Comparison of ENCODE assay signal across 22 cellular contexts in the genomic region with DNA sequence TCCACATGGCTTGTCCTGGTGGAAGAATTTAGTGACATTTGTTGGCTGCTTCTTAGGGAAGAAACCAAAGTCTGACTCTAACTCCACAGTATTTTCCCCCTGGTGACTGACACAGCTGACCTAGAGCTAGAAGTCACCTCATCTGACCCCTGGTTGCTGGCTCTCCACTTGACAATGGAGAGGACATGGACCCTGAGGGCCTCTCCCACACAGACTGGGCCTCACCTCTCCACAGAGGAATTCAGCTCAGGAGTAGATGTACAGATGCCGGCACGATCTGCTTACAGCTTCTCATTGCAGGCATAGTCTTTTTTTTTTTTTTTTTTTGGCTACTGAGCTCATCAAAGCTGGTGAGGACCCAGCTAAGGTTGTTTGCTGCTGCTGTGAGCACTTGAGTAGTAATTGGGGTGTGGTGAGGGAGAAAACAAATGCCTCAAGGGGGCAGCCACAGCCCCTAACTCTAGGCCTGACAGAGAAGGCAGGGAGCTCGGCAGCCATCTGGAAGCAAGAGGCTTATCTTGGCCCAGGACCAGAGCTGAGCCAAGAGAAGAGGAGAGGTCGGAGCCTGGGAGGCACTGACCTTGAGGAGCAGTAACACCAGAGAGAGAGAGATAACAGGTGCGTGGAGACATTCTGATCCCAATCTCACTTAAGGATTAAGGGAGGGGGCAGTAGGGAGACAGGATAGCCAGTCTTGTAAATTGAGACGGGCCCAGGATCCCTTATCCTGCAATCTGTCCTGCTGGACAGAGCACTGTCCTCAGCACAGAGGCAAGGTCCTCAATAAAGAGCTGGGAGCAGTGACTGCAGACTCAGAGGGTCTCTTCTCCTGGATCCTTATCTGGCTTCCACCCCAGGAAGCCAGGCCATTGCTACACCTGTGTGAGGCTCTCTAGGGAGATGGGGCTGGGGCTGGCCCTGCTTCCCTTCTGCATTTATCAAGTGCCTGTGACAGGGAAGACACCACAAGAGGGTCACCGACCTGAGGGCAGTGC. TPM values are rescaled to one million over a fixed set of nuclear protein-coding genes. Genes with fewer than 3 reads are reported as not detected.
A peak's percentile ranks its signal among the peaks of the same experiment; 100 is the strongest.
DNase-seq lines count a peak whose midpoint lies in the region; ATAC-seq and TF ChIP-seq lines count a peak whose summit lies in the region.
"Had no signal": no experiment of that assay in that cellular context is flagged by ENCODE, and none has a peak within 500 bp of the region (broad histone marks: within the 10 kb centered on the region; RNA-seq: fewer than 3 reads in every experiment).

No MANE protein-coding gene starts in this region.

- no peak overlapping the region for H3K23ac ChIP-seq in trophoblast cell (ENCODE audit: low read length)

- no peak overlapping the region for H3K14ac ChIP-seq in trophoblast cell (ENCODE audit: low read length)

- no peak overlapping the region for H3K27ac ChIP-seq in endodermal cell (ENCODE audit: low read depth, low read length)
- H3K27ac ChIP-seq in trophoblast cell (ENCODE audit: low read depth, low read length), result no peak overlapping the region
- H3K27ac ChIP-seq: 22Rv1, SJSA1 had no signal

- no peaks in the 10 kb centered on the region for H3K27me3 ChIP-seq in endodermal cell (ENCODE audit: control insufficient read depth, insufficient read depth, low read length, poor library complexity, severe bottlenecking)
- no peaks in the 10 kb centered on the region for H3K27me3 ChIP-seq in trophoblast cell (ENCODE audit: insufficient read depth, low read length)
- H3K27me3 ChIP-seq: SJSA1 had no signal

- no peak overlapping the region for H2AFZ ChIP-seq in trophoblast cell (ENCODE audit: insufficient read depth, low read length, poor library complexity)

- no peak overlapping the region for H3K27ac Mint-ChIP-seq in endodermal cell
- H3K27ac Mint-ChIP-seq: CD8-positive, alpha-beta memory T cell had no signal

- no peak overlapping the region for H2BK5ac ChIP-seq in trophoblast cell (ENCODE audit: low read depth, low read length, poor library complexity)

- intact Hi-C loops in left colon (cut with DNase I, micrococcal nuclease), result no loop called here

- H3K4me2 ChIP-seq in trophoblast cell (ENCODE audit: low read length), result no peak overlapping the region

- H4K12ac ChIP-seq in trophoblast cell (ENCODE audit: low read depth, low read length), result no peak overlapping the region

- H2BK12ac ChIP-seq in trophoblast cell (ENCODE audit: low read length), result no peak overlapping the region

- H3K4me3 ChIP-seq in endodermal cell (ENCODE audit: low read length) (no peak overlapping the region), trophoblast cell (ENCODE audit: low read depth, low read length) (no peak overlapping the region)
- H3K4me3 ChIP-seq: GM12878, SJSA1 had no signal

- no peaks in the 10 kb centered on the region for H3K36me3 Mint-ChIP-seq in endodermal cell (ENCODE audit: low read depth)
- H3K36me3 Mint-ChIP-seq: CD8-positive, alpha-beta memory T cell had no signal

- H2AK5ac ChIP-seq in trophoblast cell (ENCODE audit: low read length), result no peak overlapping the region

- DNase-seq in DMS 273 (lab: John Stamatoyannopoulos, UW; ENCODE audit: unreplicated experiment), result peak; percentile 9
- DNase-seq in DMS 273 treated with DMSO at 0.1 percent for 48 hours (lab: John Stamatoyannopoulos, UW), result no peak
- peak; percentile 31 for DNase-seq in NCI-H69 (lab: John Stamatoyannopoulos, UW)
- DNase-seq in endodermal cell, result peak; percentile 71
- DNase-seq in trophoblast cell, result peak; percentile 86
- no peak for DNase-seq in left colon
- DNase-seq in ecto neural progenitor cell (ENCODE audit: low spot score), result no peak
- DNase-seq: CD8-positive, alpha-beta memory T cell; KBM-7; NCI-H1092; NCI-H1694; NCI-H446 treated with DMSO at 0.1 percent for 48 hours; OCI-M1; RPMI8226 had no signal

- no peaks in the 10 kb centered on the region for H3K79me2 ChIP-seq in trophoblast cell (ENCODE audit: control insufficient read depth, insufficient read depth, low read length, poor library complexity)

- TF ChIP-seq CTCF in endodermal cell (conservative IDR thresholded peaks at IDR 0.05), result peak; percentile 37

- H3K9me3 Mint-ChIP-seq in endodermal cell, result no peaks in the 10 kb centered on the region
- H3K9me3 Mint-ChIP-seq: CD8-positive, alpha-beta memory T cell had no signal

- ATAC-seq in left colon (no peak), GM21825 (IDR thresholded peaks at IDR 0.05; ENCODE audit: unreplicated experiment) (no peak)
- ATAC-seq: GM12878 had no signal

- peaks cover 9% of the 10 kb centered on the region for H3K27me3 Mint-ChIP-seq in endodermal cell (ENCODE audit: insufficient read depth)

- H3K36me3 ChIP-seq in endodermal cell (ENCODE audit: control insufficient read depth, insufficient read depth, low read length) (no peaks in the 10 kb centered on the region), trophoblast cell (ENCODE audit: control insufficient read depth in 1 of 2, insufficient read depth in 2 of 2, low read length in 2 of 2) (no peaks in the 10 kb centered on the region)
- H3K36me3 ChIP-seq: SJSA1 had no signal

- H3K9ac ChIP-seq in endodermal cell (ENCODE audit: extremely low read depth, low read length, poor library complexity, severe bottlenecking) (no peak overlapping the region), trophoblast cell (ENCODE audit: low read length) (no peak overlapping the region)

- H4K91ac ChIP-seq in trophoblast cell (ENCODE audit: low read depth, low read length), result no peak overlapping the region

- no peaks in the 10 kb centered on the region for H3K9me3 ChIP-seq in endodermal cell (ENCODE audit: control insufficient read depth, low read length)
- H3K9me3 ChIP-seq in trophoblast cell (ENCODE audit: insufficient read depth, low read depth, low read length), result no peaks in the 10 kb centered on the region
- H3K9me3 ChIP-seq: SJSA1 had no signal

- H3K4me1 ChIP-seq in endodermal cell (ENCODE audit: control insufficient read depth, insufficient read depth, low read length), result no peaks in the 10 kb centered on the region
- H3K4me1 ChIP-seq in trophoblast cell (ENCODE audit: control insufficient read depth in 1 of 2, insufficient read depth in 2 of 2, low read length in 2 of 2), result no peaks in the 10 kb centered on the region

- no peak overlapping the region for H2BK120ac ChIP-seq in trophoblast cell (ENCODE audit: insufficient read depth, low read length, poor library complexity)

- no peak overlapping the region for H3K18ac ChIP-seq in trophoblast cell (ENCODE audit: low read length)

- no peak overlapping the region for H4K8ac ChIP-seq in trophoblast cell (ENCODE audit: low read depth, low read length)

- no peak overlapping the region for H3K4ac ChIP-seq in trophoblast cell (ENCODE audit: low read depth, low read length)

- no peaks in the 10 kb centered on the region for H3K79me1 ChIP-seq in trophoblast cell (ENCODE audit: low read length)

- H3K4me3 Mint-ChIP-seq in endodermal cell, result no peak overlapping the region
- H3K4me3 Mint-ChIP-seq: CD8-positive, alpha-beta memory T cell had no signal

- WGBS in endodermal cell (ENCODE audit: insufficient coverage in 1 of 2, insufficient read length in 1 of 2), 2 experiments, result 85 to 86% methylated on average over 6 to 7 of the region's 7 CpGs
- no CpG with 5 or more reads among the region's 7 CpGs for WGBS in trophoblast cell (ENCODE audit: extremely low coverage, insufficient coverage, insufficient read length)

- H3K4me1 Mint-ChIP-seq in endodermal cell, result peaks cover 6% of the 10 kb centered on the region
- H3K4me1 Mint-ChIP-seq: CD8-positive, alpha-beta memory T cell had no signal

RNA-seq across cellular contexts. Expression of gene PRSS58, which starts 9.4 kb away (rescaled TPM):
- total RNA-seq in endodermal cell, result not detected
- polyA plus RNA-seq in endodermal cell (2013, experiment 1 of 2), result not detected
- not detected for polyA plus RNA-seq in endodermal cell (2013, experiment 2 of 2)
- not detected in 2 replicates for polyA plus RNA-seq in trophoblast cell (2013)
- not detected for total RNA-seq in left colon
- total RNA-seq: CD8-positive, alpha-beta memory T cell; G401; GM12878; H4; M059J; SJSA1 had no signal
- polyA plus RNA-seq: BJ; CD8-positive, alpha-beta memory T cell; GM12878 had no signal

Comparison
In these comparisons a context has a peak if more than half of its experiments do, and no peak if none do; other contexts are left out.
1. DNase-seq: peak in DMS 273 (single experiment), NCI-H69 (single experiment), endodermal cell (single experiment) and trophoblast cell (2 of 2); none in DMS 273 treated with DMSO at 0.1 percent for 48 hours (single experiment), left colon (0 of 2) and ecto neural progenitor cell (single experiment).